In genomic region chr2:75289178-75289577, GRCh38 we compare ENCODE assay signal across 7 cellular contexts.
A peak's percentile ranks its signal among the peaks of the same experiment; 100 is the strongest.
DNase-seq lines count a peak whose midpoint lies in the region; FAIRE-seq and TF ChIP-seq lines count a peak whose summit lies in the region.
"Not testable (repeated sequence)": the region's sequence is repeated elsewhere in the genome, so short reads cannot be mapped to it uniquely, and the experiment has no call there.

No MANE protein-coding gene starts in this region.

- not testable (repeated sequence) for H3K79me1 ChIP-seq in H1 (ENCODE audit: low read depth, low read length)

- not testable (repeated sequence) for H3K9me3 ChIP-seq in H1 (ENCODE audit: insufficient read depth in 2 of 2, low read depth in 1 of 2, low read length in 1 of 2); osteoblast (ENCODE audit: low read depth, low read length); smooth muscle cell (replicated peaks; ENCODE audit: low read depth)

- TF ChIP-seq RAD21 in H1 (IDR thresholded peaks at IDR 0.05 in 1 of 2, conservative IDR thresholded peaks at IDR 0.05 in 1 of 2; ENCODE audit: low read depth in 2 of 2, low read length in 2 of 2), result not testable (repeated sequence)

- 85% methylated on average over 7 of the region's 7 CpGs; no CpG with 5 or more reads in 1 of the 2 experiments for WGBS in H1 (ENCODE audit: extremely low coverage in 1 of 2, insufficient coverage in 1 of 2, insufficient read length in 1 of 2, insufficient replicate concordance in 2 of 2, low coverage in 1 of 2, low lambda C conversion rate in 2 of 2, missing lambda C conversion rate in 1 of 2), 2 experiments
- WGBS in smooth muscle cell (ENCODE audit: low lambda C conversion rate), result 78% methylated on average over 7 of the region's 7 CpGs

- H3F3A ChIP-seq in smooth muscle cell (ENCODE audit: low read depth), result not testable (repeated sequence)

- TF ChIP-seq CTCF in H1 (IDR thresholded peaks at IDR 0.05; ENCODE audit: control extremely low read depth in 1 of 3, insufficient read depth in 1 of 3, low read depth in 1 of 3, low read length in 3 of 3); osteoblast (IDR thresholded peaks at IDR 0.05; ENCODE audit: extremely low read depth, low read depth, low read length); smooth muscle cell (IDR thresholded peaks at IDR 0.05; ENCODE audit: borderline replicate concordance, insufficient read depth, poor library complexity, severe bottlenecking): not testable (repeated sequence)

- not testable (repeated sequence) for H3K36me3 ChIP-seq in H1 (ENCODE audit: control insufficient read depth in 2 of 4, insufficient read depth in 4 of 4, low read length in 3 of 4); osteoblast (ENCODE audit: insufficient read depth, low read length); smooth muscle cell (ENCODE audit: low read depth)

- not testable (repeated sequence) for H3K18ac ChIP-seq in H1 (ENCODE audit: extremely low read depth, low read length)

- H3K4ac ChIP-seq in H1 (replicated peaks; ENCODE audit: insufficient read length, low read depth, low read length), result not testable (repeated sequence)

- not testable (repeated sequence) for H2BK12ac ChIP-seq in H1 (ENCODE audit: low read depth, low read length)

- not testable (repeated sequence) for TF ChIP-seq POLR2A in H1 (IDR thresholded peaks at IDR 0.05; ENCODE audit: control extremely low read depth in 1 of 2, low read depth in 2 of 2, low read length in 2 of 2)

- TF ChIP-seq EP300 in H1 (IDR thresholded peaks at IDR 0.05; ENCODE audit: borderline replicate concordance in 1 of 2, low read depth in 2 of 2, low read length in 2 of 2), result not testable (repeated sequence)

- not testable (repeated sequence) for H2BK20ac ChIP-seq in H1 (ENCODE audit: low read length)

- H3K27me3 ChIP-seq in H1 (replicated peaks in 1 of 4; ENCODE audit: control insufficient read depth in 3 of 4, extremely low read depth in 1 of 4, insufficient read depth in 3 of 4, low read length in 3 of 4); osteoblast (ENCODE audit: insufficient read depth, low read length); smooth muscle cell (ENCODE audit: low read depth): not testable (repeated sequence)

- H2BK120ac ChIP-seq in H1 (replicated peaks; ENCODE audit: low read depth, low read length), result not testable (repeated sequence)

- CTCF ChIA-PET in H1 (lab: Charles Lee; ENCODE audit: partially characterized antibody), result interaction anchor here (0.9 to 1.2 kb wide), 4 partner anchors 47 to 236 kb away, joined by 3 to 4 read pairs (median 4); no protein-coding TSS in a partner anchor

- H3K79me2 ChIP-seq in H1 (ENCODE audit: control insufficient read depth in 1 of 2, insufficient read depth in 2 of 2, low read length in 2 of 2); osteoblast (ENCODE audit: insufficient read depth, low read length); smooth muscle cell (ENCODE audit: low read depth): not testable (repeated sequence)

- not testable (repeated sequence) for H2AFZ ChIP-seq in H1 (ENCODE audit: low read length); smooth muscle cell (ENCODE audit: low read depth)
- peak overlapping the region; percentile 27 for H2AFZ ChIP-seq in osteoblast (ENCODE audit: low read length)

- H4K20me1 ChIP-seq in H1 (replicated peaks in 1 of 2; ENCODE audit: control insufficient read depth in 1 of 2, insufficient read depth in 2 of 2, low read length in 2 of 2); osteoblast (ENCODE audit: insufficient read depth, low read length); smooth muscle cell (ENCODE audit: low read depth): not testable (repeated sequence)

- not testable (repeated sequence) for H3K9ac ChIP-seq in H1 (replicated peaks in 1 of 4; ENCODE audit: extremely low read depth in 1 of 4, low read depth in 3 of 4, low read length in 3 of 4); smooth muscle cell (ENCODE audit: low read depth)

- H2BK15ac ChIP-seq in H1 (ENCODE audit: low read length), result not testable (repeated sequence)

- H4K5ac ChIP-seq in H1 (ENCODE audit: insufficient read length, low read depth, low read length), result not testable (repeated sequence)

- FAIRE-seq in H1 (lab: Jason Lieb, UNC), result not testable (repeated sequence)

- H3K23me2 ChIP-seq in H1 (ENCODE audit: low read depth, low read length), result not testable (repeated sequence)

- not testable (repeated sequence) for H4K8ac ChIP-seq in H1 (ENCODE audit: extremely low read depth, insufficient read depth, low read length)

- H4K91ac ChIP-seq in H1 (replicated peaks; ENCODE audit: insufficient read length, low read length), result not testable (repeated sequence)

- POLR2A ChIA-PET in H1 (lab: Charles Lee; ENCODE audit: partially characterized antibody), result not testable (repeated sequence)

- not testable (repeated sequence) for H3K4me2 ChIP-seq in H1 (ENCODE audit: insufficient read depth in 1 of 2, low read depth in 2 of 2, low read length in 2 of 2); smooth muscle cell
- H3K4me2 ChIP-seq in osteoblast (ENCODE audit: insufficient read depth, low read length), result peak overlapping the region; percentile 40

- not testable (repeated sequence) for H2AK5ac ChIP-seq in H1 (ENCODE audit: low read depth, low read length)

- H2BK5ac ChIP-seq in H1 (ENCODE audit: low read depth, low read length), result not testable (repeated sequence)

- H3K27ac ChIP-seq in H1 (ENCODE audit: low read depth, low read length); osteoblast (ENCODE audit: low read depth, low read length): not testable (repeated sequence)
- peak overlapping the region; percentile 22 for H3K27ac ChIP-seq in smooth muscle cell (ENCODE audit: low read depth)

- H3K23ac ChIP-seq in H1 (ENCODE audit: insufficient read length), result not testable (repeated sequence)

- peak; percentile 10 for DNase-seq in ELF-1 (ENCODE audit: low read depth, low spot score)
- DNase-seq in M059J (ENCODE audit: low read depth), result peak; percentile 27
- DNase-seq in RPMI7951 (ENCODE audit: low read depth), result peak; percentile 27
- not testable (repeated sequence) for DNase-seq in H1 (ENCODE audit: low read depth in 1 of 2, low spot score in 2 of 2); osteoblast (ENCODE audit: insufficient read length, low spot score, missing footprints); smooth muscle cell (lab: John Stamatoyannopoulos, UW; ENCODE audit: unreplicated experiment)
- peak; percentile 73 for DNase-seq in islet precursor cell

- H3K4me3 ChIP-seq in H1 (ENCODE audit: extremely low read depth in 1 of 4, insufficient read depth in 2 of 4, low read depth in 3 of 4, low read length in 4 of 4); osteoblast (ENCODE audit: insufficient read depth, low read length); smooth muscle cell: not testable (repeated sequence)

- not testable (repeated sequence) for H3K4me1 ChIP-seq in H1 (replicated peaks in 1 of 4; ENCODE audit: control insufficient read depth in 3 of 4, insufficient read depth in 4 of 4, low read length in 3 of 4); smooth muscle cell (ENCODE audit: low read depth)
- H3K4me1 ChIP-seq in osteoblast (ENCODE audit: insufficient read depth, low read length), result peaks cover 24% of the 10 kb centered on the region

- H3K56ac ChIP-seq in H1 (replicated peaks; ENCODE audit: insufficient read length, low read depth, low read length), result not testable (repeated sequence)

- H3K14ac ChIP-seq in H1 (ENCODE audit: insufficient read length), result not testable (repeated sequence)

TF ChIP-seq in H1, 55 proteins besides CTCF, POLR2A, EP300 and RAD21:
- TF ChIP-seq SRF (IDR thresholded peaks at IDR 0.05; ENCODE audit: low read depth, low read length), result peak; percentile 40; the same call in 1 of the 2 replicates
